In genomic region chr20:35947489-35947888, GRCh38 we compare ENCODE assay signal across 1 cellular context.
A peak's percentile ranks its signal among the peaks of the same experiment; 100 is the strongest.
TF ChIP-seq lines count a peak whose summit lies in the region.

No MANE protein-coding gene starts in this region.

TF ChIP-seq in HepG2, 621 proteins besides CTCF, POLR2A, EP300 and RAD21 (continued from another document and continues in another):
- TF ChIP-seq DBP (CRISPR knock-in tag; IDR thresholded peaks at IDR 0.05; ENCODE audit: not compliant biosample characterization) (no peak), SP2 (CRISPR knock-in tag; IDR thresholded peaks at IDR 0.05) (peak; percentile 26; the same call in 1 of the 2 replicates), MLX (CRISPR knock-in tag; IDR thresholded peaks at IDR 0.05) (peak; percentile 47; the same call in 1 of the 2 replicates), ASH2L (IDR thresholded peaks at IDR 0.05; ENCODE audit: insufficient read length, low read depth, low read length) (peak; percentile 14), CSRNP2 (CRISPR knock-in tag; conservative IDR thresholded peaks at IDR 0.05; ENCODE audit: low read depth) (0 out of 2 replicates have a peak, but pooled peaks have one; percentile 46), PATZ1 (CRISPR knock-in tag; IDR thresholded peaks at IDR 0.05) (peak; percentile 73), ZMYM2 (CRISPR knock-in tag; IDR thresholded peaks at IDR 0.05) (no peak), SETDB1 (CRISPR knock-in tag; IDR thresholded peaks at IDR 0.05; ENCODE audit: borderline replicate concordance) (0 out of 2 replicates have a peak, but pooled peaks have one; percentile 33), ZBTB26 (CRISPR knock-in tag; IDR thresholded peaks at IDR 0.05; ENCODE audit: borderline replicate concordance) (no peak), MED13 (CRISPR knock-in tag; IDR thresholded peaks at IDR 0.05) (no peak), ZNF768 (CRISPR knock-in tag; IDR thresholded peaks at IDR 0.05) (peak; percentile 59), ARID3A (IDR thresholded peaks at IDR 0.05; ENCODE audit: low read depth, low read length) (peak; percentile 48; the same call in 1 of the 2 replicates), MAZ (IDR thresholded peaks at IDR 0.05; ENCODE audit: borderline replicate concordance, low read depth, low read length) (peak; percentile 39; the same call in 1 of the 2 replicates), MAZ (CRISPR knock-in tag; IDR thresholded peaks at IDR 0.05; ENCODE audit: low read depth) (no peak), XRCC5 (optimal IDR thresholded peaks at IDR 0.05; ENCODE audit: low read length) (peak; percentile 93), SALL1 (CRISPR knock-in tag; IDR thresholded peaks at IDR 0.05) (0 out of 2 replicates have a peak, but pooled peaks have one; percentile 37), ELF1 (CRISPR knock-in tag; IDR thresholded peaks at IDR 0.05) (no peak), ZMYM4 (CRISPR knock-in tag; IDR thresholded peaks at IDR 0.05) (0 out of 2 replicates have a peak, but pooled peaks have one; percentile 34), BORCS8-MEF2B (CRISPR knock-in tag; IDR thresholded peaks at IDR 0.05) (0 out of 2 replicates have a peak, but pooled peaks have one; percentile 36), STAG1 (CRISPR knock-in tag; IDR thresholded peaks at IDR 0.05) (peak; percentile 52), ZNF138 (CRISPR knock-in tag; IDR thresholded peaks at IDR 0.05; ENCODE audit: low read depth) (0 out of 2 replicates have a peak, but pooled peaks have one; percentile 35), NR2C2 (CRISPR knock-in tag; IDR thresholded peaks at IDR 0.05; ENCODE audit: borderline replicate concordance) (no peak), ZFP1 (CRISPR knock-in tag; IDR thresholded peaks at IDR 0.05) (no peak), ZNF574 (CRISPR knock-in tag; IDR thresholded peaks at IDR 0.05) (no peak), ZNF280B (CRISPR knock-in tag; IDR thresholded peaks at IDR 0.05; ENCODE audit: borderline replicate concordance) (peak; percentile 57; the same call in 1 of the 2 replicates), ZNF354B (CRISPR knock-in tag; IDR thresholded peaks at IDR 0.05) (0 out of 2 replicates have a peak, but pooled peaks have one; percentile 70), TARDBP (CRISPR knock-in tag; IDR thresholded peaks at IDR 0.05) (peak; percentile 36; the same call in 1 of the 2 replicates), ZNF572 (CRISPR knock-in tag; IDR thresholded peaks at IDR 0.05) (peak; percentile 70; the same call in 1 of the 2 replicates), HNRNPLL (IDR thresholded peaks at IDR 0.05; ENCODE audit: low read depth, low read length, poor library complexity, severe bottlenecking) (no peak), HDAC2 (CRISPR knock-in tag; IDR thresholded peaks at IDR 0.05) (no peak), CBX5 (CRISPR knock-in tag; IDR thresholded peaks at IDR 0.05; ENCODE audit: borderline replicate concordance) (peak; percentile 36; the same call in 1 of the 2 replicates), MTF1 (CRISPR knock-in tag; IDR thresholded peaks at IDR 0.05) (no peak), ZNF770 (CRISPR knock-in tag; IDR thresholded peaks at IDR 0.05) (no peak), NRL (CRISPR knock-in tag; IDR thresholded peaks at IDR 0.05; ENCODE audit: borderline replicate concordance) (0 out of 2 replicates have a peak, but pooled peaks have one; percentile 49), TEAD3 (CRISPR knock-in tag; optimal IDR thresholded peaks at IDR 0.05; ENCODE audit: borderline replicate concordance) (peak; percentile 8), REPIN1 (CRISPR knock-in tag; IDR thresholded peaks at IDR 0.05; ENCODE audit: borderline replicate concordance, low read depth) (peak; percentile 67; the same call in 1 of the 2 replicates), MAX (IDR thresholded peaks at IDR 0.05) (0 out of 2 replicates have a peak, but pooled peaks have one; percentile 31), MAFK (conservative IDR thresholded peaks at IDR 0.05 in 1 of 2, IDR thresholded peaks at IDR 0.05 in 1 of 2; ENCODE audit: low read length in 2 of 2) (no peak), NONO (IDR thresholded peaks at IDR 0.05) (no peak), NONO (CRISPR knock-in tag; conservative IDR thresholded peaks at IDR 0.05) (peak; percentile 53; the same call in 1 of the 2 replicates), BHLHE40 (IDR thresholded peaks at IDR 0.05; ENCODE audit: low read length) (peak; percentile 42; the same call in 1 of the 2 replicates), ETS1 (CRISPR knock-in tag; IDR thresholded peaks at IDR 0.05) (no peak)
